ENCODE assay signal across 9 cellular contexts in the genomic region with DNA sequence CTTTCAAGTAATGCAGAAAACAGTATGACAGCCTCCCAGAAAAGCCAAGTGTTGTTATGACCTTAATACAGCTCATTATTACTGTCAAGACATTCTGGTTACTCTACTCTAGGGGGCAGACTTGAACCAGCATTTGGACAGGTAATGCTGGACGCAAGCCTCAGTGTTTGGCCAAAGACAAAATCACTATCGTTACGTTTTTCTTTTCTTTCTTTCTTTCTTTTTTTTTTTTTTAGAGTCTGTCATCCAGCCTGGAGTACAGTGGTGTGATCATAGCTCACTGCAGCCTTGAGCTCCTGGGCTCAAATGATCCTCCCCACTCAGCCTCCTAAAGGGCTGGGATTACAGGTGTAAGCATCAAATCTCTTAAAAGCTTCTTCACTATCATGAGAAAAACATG. TPM values are rescaled to one million over a fixed set of nuclear protein-coding genes. Genes with fewer than 3 reads are reported as not detected.
A peak's percentile ranks its signal among the peaks of the same experiment; 100 is the strongest.
DNase-seq lines count a peak whose midpoint lies in the region; ATAC-seq and TF ChIP-seq lines count a peak whose summit lies in the region.
"Had no signal": no experiment of that assay in that cellular context is flagged by ENCODE, and none has a peak within 500 bp of the region (broad histone marks: within the 10 kb centered on the region; RNA-seq: fewer than 3 reads in every experiment).

No MANE protein-coding gene starts in this region.

- DNase-seq in SIG-M5 treated with dmso at 0.1 percent for 504 hours (lab: John Stamatoyannopoulos, UW; ENCODE audit: unreplicated experiment) (peak; percentile 65), SIG-M5 (lab: John Stamatoyannopoulos, UW) (no peak), GM20000 (ENCODE audit: low spot score) (peak; percentile 70), NCI-H510A (lab: John Stamatoyannopoulos, UW) (peak; percentile 1), immature natural killer cell (peak; percentile 6 to 10 (median 7)), stomach (no peak)

- TF ChIP-seq CTCF in GM20000 (IDR thresholded peaks at IDR 0.05; ENCODE audit: extremely low read depth, missing control alignments): peak; percentile 62
- TF ChIP-seq CTCF in brain (conservative IDR thresholded peaks at IDR 0.05): peak; percentile 83 to 89
- peak in 5 of 7 experiments; percentile 40 to 74 (median 63) for TF ChIP-seq CTCF in stomach (IDR thresholded peaks at IDR 0.05)

- no peaks in the 10 kb centered on the region for H3K36me3 ChIP-seq in stomach

- peaks cover 10% of the 10 kb centered on the region for H3K4me1 Mint-ChIP-seq in brain
- no peaks in the 10 kb centered on the region for H3K4me1 Mint-ChIP-seq in immature natural killer cell

- intact Hi-C loops in stomach (cut with DNase I; ENCODE audit: low total_unique reads): no loop called here

- H3K27me3 ChIP-seq in stomach: no peaks in the 10 kb centered on the region

- no peak overlapping the region for H3K27ac ChIP-seq in stomach

- H3K4me3 Mint-ChIP-seq in brain: peak overlapping the region in 2 of 5 experiments; percentile 29 to 31
- H3K4me3 Mint-ChIP-seq in immature natural killer cell: no peak overlapping the region
- H3K4me3 Mint-ChIP-seq: CD4-positive, CD25-positive, alpha-beta regulatory T cell had no signal

- H3K4me1 ChIP-seq in stomach: peaks cover 0 to 8% (median 2%) of the 10 kb centered on the region in 4 donors

- H3K36me3 Mint-ChIP-seq in brain: no peaks in the 10 kb centered on the region
- H3K36me3 Mint-ChIP-seq in immature natural killer cell: no peaks in the 10 kb centered on the region
- H3K36me3 Mint-ChIP-seq: CD4-positive, CD25-positive, alpha-beta regulatory T cell had no signal

- WGBS in stomach, 5 donors: 0 to 4% (median 3%) methylated on average over 3 of the region's 3 CpGs

- ATAC-seq in HG03457 (IDR thresholded peaks at IDR 0.05; ENCODE audit: unreplicated experiment): peak; percentile 85

- no peak for TF ChIP-seq POLR2A in stomach (IDR thresholded peaks at IDR 0.05)

- H3K4me3 ChIP-seq in stomach: no peak overlapping the region

- peaks cover 0 to 4% (median 0%) of the 10 kb centered on the region in 5 experiments for H3K9me3 Mint-ChIP-seq in brain
- no peaks in the 10 kb centered on the region for H3K9me3 Mint-ChIP-seq in immature natural killer cell

- no peak overlapping the region for H3K27ac Mint-ChIP-seq in brain
- H3K27ac Mint-ChIP-seq in immature natural killer cell: no peak overlapping the region
- H3K27ac Mint-ChIP-seq: CD4-positive, CD25-positive, alpha-beta regulatory T cell had no signal

- H3K27me3 Mint-ChIP-seq in brain (peaks cover 11% of the 10 kb centered on the region), immature natural killer cell (ENCODE audit: low read depth in 3 of 3) (peaks cover 0 to 4% (median 1%) of the 10 kb centered on the region in 3 donors)

- H3K9me3 ChIP-seq in stomach: peaks cover 0 to 9% (median 4%) of the 10 kb centered on the region in 4 donors

- TF ChIP-seq EP300 in stomach (IDR thresholded peaks at IDR 0.05): no peak

RNA-seq across cellular contexts. Expression of gene TMEM45A, which starts 29.4 kb away (rescaled TPM):
- polyA plus RNA-seq in brain (ENCODE audit: insufficient read depth, low read depth, low replicate concordance) (1.1 TPM), immature natural killer cell (under 1 TPM in 1 of 3 donors, not detected in 2; 0.29 TPM), stomach (1 to 10 TPM; 6.2 to 8.7 (median 7.6) TPM)
- 10 to 100 TPM in 1 of 5 donors, 1 to 10 TPM in 2, under 1 TPM in 1, not detected in 1; 0.72 to 20.2 (median 2.6) TPM for total RNA-seq in stomach
- polyA plus RNA-seq: CD4-positive, CD25-positive, alpha-beta regulatory T cell had no signal

Comparison
In these comparisons a context has a peak if more than half of its experiments do, and no peak if none do; other contexts are left out.
1. DNase-seq: peak in SIG-M5 treated with dmso at 0.1 percent for 504 hours (single experiment), GM20000 (single experiment), NCI-H510A (single experiment) and immature natural killer cell (3 of 3); none in SIG-M5 (single experiment) and stomach (single experiment).
2. Peak in every context shown above with its lines, with median percentiles within 50 percentile points of each other: CTCF ChIP-seq.